Comparison of ENCODE assay signal across 11 cellular contexts in genomic region chr18:37668971-37669747, GRCh38.
DNase-seq lines count a peak whose midpoint lies in the region; ATAC-seq and TF ChIP-seq lines count a peak whose summit lies in the region.
"Had no signal": no experiment of that assay in that cellular context is flagged by ENCODE, and none has a peak within 500 bp of the region (broad histone marks: within the 10 kb centered on the region; RNA-seq: fewer than 3 reads in every experiment).

No MANE protein-coding gene starts in this region.

- no peak overlapping the region for H3K14ac ChIP-seq in trophoblast cell (ENCODE audit: low read length)

- H4K91ac ChIP-seq in trophoblast cell (ENCODE audit: low read depth, low read length): no peak overlapping the region

- H4K20me1 ChIP-seq in neural cell (ENCODE audit: insufficient read depth): no peaks in the 10 kb centered on the region
- H4K20me1 ChIP-seq: BLaER1 had no signal

- H3K9me3 ChIP-seq in neural cell (ENCODE audit: low read length) (no peaks in the 10 kb centered on the region), trophoblast cell (ENCODE audit: insufficient read depth, low read depth, low read length) (peaks cover 3% of the 10 kb centered on the region)
- H3K9me3 ChIP-seq: BLaER1 had no signal

- H2BK12ac ChIP-seq in trophoblast cell (ENCODE audit: low read length): no peak overlapping the region

- DNase-seq in ELF-1 (ENCODE audit: low read depth, low spot score) (peak; percentile 72), NCI-H2029 (lab: John Stamatoyannopoulos, UW) (peak; percentile 72), cerebellar cortex (ENCODE audit: low spot score) (peak; percentile 36), foreskin keratinocyte (no peak), GM13976 (ENCODE audit: low spot score) (no peak), trophoblast cell (no peak)
- DNase-seq in activated CD4-positive, CD25-positive, alpha-beta regulatory T cell treated with anti-CD3 and anti-CD28 coated beads, Interleukin-2, amount 50 U/mL, for 72 hours: no peak
- DNase-seq: kidney glomerular epithelial cell, occipital lobe had no signal

- peak; percentile 57 for TF ChIP-seq RAD21 in neural cell (conservative IDR thresholded peaks at IDR 0.05)

- H3K36me3 ChIP-seq in neural cell (ENCODE audit: insufficient read depth, low read length) (no peaks in the 10 kb centered on the region), trophoblast cell (ENCODE audit: control insufficient read depth in 1 of 2, insufficient read depth in 2 of 2, low read length in 2 of 2) (no peaks in the 10 kb centered on the region)
- H3K36me3 ChIP-seq: BLaER1 had no signal

- H2AFZ ChIP-seq in neural cell (ENCODE audit: low read depth, low read length) (peak overlapping the region; percentile 7), trophoblast cell (ENCODE audit: insufficient read depth, low read length, poor library complexity) (no peak overlapping the region)

- TF ChIP-seq CTCF in neural cell (IDR thresholded peaks at IDR 0.05; ENCODE audit: poor library complexity, severe bottlenecking): no peak
- no peak for TF ChIP-seq CTCF in foreskin keratinocyte (conservative IDR thresholded peaks at IDR 0.05)
- TF ChIP-seq CTCF in GM13976 (IDR thresholded peaks at IDR 0.05; ENCODE audit: borderline replicate concordance, control extremely low read depth, extremely low read depth, insufficient read depth, missing control alignments): no peak

- no peaks in the 10 kb centered on the region for H3K79me2 ChIP-seq in neural cell (replicated peaks; ENCODE audit: insufficient read depth, low read length)
- no peaks in the 10 kb centered on the region for H3K79me2 ChIP-seq in trophoblast cell (ENCODE audit: control insufficient read depth, insufficient read depth, low read length, poor library complexity)

- H3K4me3 ChIP-seq in neural cell (ENCODE audit: low read length): peak overlapping the region; percentile 40
- H3K4me3 ChIP-seq in trophoblast cell (ENCODE audit: low read depth, low read length): no peak overlapping the region
- H3K4me3 ChIP-seq: BLaER1 had no signal

- H2BK5ac ChIP-seq in trophoblast cell (ENCODE audit: low read depth, low read length, poor library complexity): no peak overlapping the region

- H3K9me2 ChIP-seq in neural cell (ENCODE audit: insufficient read depth, low read length): no peaks in the 10 kb centered on the region

- ATAC-seq in foreskin keratinocyte: no peak

- H3K18ac ChIP-seq in trophoblast cell (ENCODE audit: low read length): no peak overlapping the region

- in situ Hi-C loops in GM13976 (cut with MboI; ENCODE audit: low sequenced_read_pairs, unreplicated experiment): no loop called here

- H3F3A ChIP-seq in neural cell (ENCODE audit: insufficient read depth, low read length, poor library complexity, severe bottlenecking): no peaks in the 10 kb centered on the region

- no peak overlapping the region for H4K8ac ChIP-seq in trophoblast cell (ENCODE audit: low read depth, low read length)

- H3K4me2 ChIP-seq in neural cell (ENCODE audit: low read length): peak overlapping the region; percentile 50
- H3K4me2 ChIP-seq in trophoblast cell (ENCODE audit: low read length): no peak overlapping the region
- H3K4me2 ChIP-seq: BLaER1 had no signal

- no CpG with 5 or more reads among the region's 15 CpGs for WGBS in trophoblast cell (ENCODE audit: extremely low coverage, insufficient coverage, insufficient read length)

- H3K9ac ChIP-seq in neural cell (ENCODE audit: low read length): peak overlapping the region; percentile 52
- H3K9ac ChIP-seq in trophoblast cell (ENCODE audit: low read length): no peak overlapping the region
- H3K9ac ChIP-seq: BLaER1 had no signal

- no peak overlapping the region for H2AK5ac ChIP-seq in trophoblast cell (ENCODE audit: low read length)

- no peak overlapping the region for H3K23ac ChIP-seq in trophoblast cell (ENCODE audit: low read length)

- H3K4ac ChIP-seq in trophoblast cell (ENCODE audit: low read depth, low read length): no peak overlapping the region

- H3K27ac ChIP-seq in neural cell (ENCODE audit: low read length) (peak overlapping the region; percentile 79), foreskin keratinocyte (no peak overlapping the region), trophoblast cell (ENCODE audit: low read depth, low read length) (no peak overlapping the region)
- H3K27ac ChIP-seq: BLaER1 had no signal

- H3K27me3 ChIP-seq in neural cell (ENCODE audit: insufficient read depth, low read depth, low read length): no peaks in the 10 kb centered on the region
- H3K27me3 ChIP-seq in foreskin keratinocyte: no peaks in the 10 kb centered on the region
- H3K27me3 ChIP-seq in trophoblast cell (ENCODE audit: insufficient read depth, low read length): no peaks in the 10 kb centered on the region
- H3K27me3 ChIP-seq: BLaER1 had no signal

- peak; percentile 76 for TF ChIP-seq EP300 in neural cell (conservative IDR thresholded peaks at IDR 0.05; ENCODE audit: poor library complexity, severe bottlenecking)

- H2BK120ac ChIP-seq in trophoblast cell (ENCODE audit: insufficient read depth, low read length, poor library complexity): no peak overlapping the region

- no peaks in the 10 kb centered on the region for H3K4me1 ChIP-seq in foreskin keratinocyte
- peaks cover 2 to 3% of the 10 kb centered on the region in 2 experiments for H3K4me1 ChIP-seq in trophoblast cell (ENCODE audit: control insufficient read depth in 1 of 2, insufficient read depth in 2 of 2, low read length in 2 of 2)
- H3K4me1 ChIP-seq: BLaER1 had no signal

- H3K79me1 ChIP-seq in trophoblast cell (ENCODE audit: low read length): no peaks in the 10 kb centered on the region

- H4K12ac ChIP-seq in trophoblast cell (ENCODE audit: low read depth, low read length): no peak overlapping the region

TF ChIP-seq in neural cell, 6 proteins besides CTCF, POLR2A, EP300 and RAD21:
- TF ChIP-seq TAF1 (IDR thresholded peaks at IDR 0.05; ENCODE audit: low read depth): no peak
- peak; percentile 54 for TF ChIP-seq SMC3 (conservative IDR thresholded peaks at IDR 0.05; ENCODE audit: poor library complexity)
- TF ChIP-seq EZH2 (IDR thresholded peaks at IDR 0.05; ENCODE audit: borderline replicate concordance, insufficient read depth, low read length, poor library complexity, severe bottlenecking): no peak
- TF ChIP-seq POLR2AphosphoS5 (IDR thresholded peaks at IDR 0.05): peak; percentile 88
- peak; percentile 94 for TF ChIP-seq REST (IDR thresholded peaks at IDR 0.05; ENCODE audit: borderline replicate concordance)
- TF ChIP-seq MXI1 (conservative IDR thresholded peaks at IDR 0.05; ENCODE audit: poor library complexity, severe bottlenecking): no peak

Comparison
In these comparisons a context has a peak if more than half of its experiments do, and no peak if none do; other contexts are left out.
1. DNase-seq: peak in ELF-1 (single experiment), NCI-H2029 (single experiment) and cerebellar cortex (single experiment); none in foreskin keratinocyte (0 of 2), GM13976 (single experiment), activated CD4-positive, CD25-positive, alpha-beta regulatory T cell treated with anti-CD3 and anti-CD28 coated beads, Interleukin-2, amount 50 U/mL, for 72 hours (single experiment) and trophoblast cell (0 of 2).